Comparison of ENCODE assay signal across 7 cellular contexts in the genomic region with DNA sequence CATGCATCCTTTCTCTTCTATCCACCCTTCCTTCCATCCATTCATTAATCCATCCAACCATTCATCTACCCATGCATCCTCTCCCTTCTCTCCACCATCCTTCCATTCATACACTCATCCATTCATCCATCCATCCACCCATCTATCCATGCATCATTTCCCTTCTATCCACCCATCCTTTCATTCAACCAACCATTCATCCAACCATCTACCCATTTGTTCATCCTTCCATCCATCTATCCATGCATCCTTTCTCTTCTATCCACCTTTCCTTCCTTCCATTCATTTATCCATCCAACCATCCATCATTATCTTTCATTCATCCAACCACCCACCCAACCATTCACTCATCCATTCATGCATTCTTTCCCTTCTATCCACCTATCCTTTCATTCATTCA.
"Had no signal": no experiment of that assay in that cellular context is flagged by ENCODE, and none has a peak within 500 bp of the region (broad histone marks: within the 10 kb centered on the region; RNA-seq: fewer than 3 reads in every experiment).

No MANE protein-coding gene starts in this region.

- ATAC-seq: GM12878 had no signal

- DNase-seq: GDM1 had no signal

- H3K4me3 ChIP-seq: GM12878 had no signal

- FAIRE-seq: G401.6, GM12878, GM12891, GM12892, GM18507, GM19239 had no signal
